19 cellular contexts compared by ENCODE assay signal in genomic region chr1:3672231-3672970, GRCh38. TPM values are rescaled to one million over a fixed set of nuclear protein-coding genes. Genes with fewer than 3 reads are reported as not detected.
DNase-seq lines count a peak whose midpoint lies in the region; ATAC-seq, FAIRE-seq and TF ChIP-seq lines count a peak whose summit lies in the region.
"Had no signal": no experiment of that assay in that cellular context is flagged by ENCODE, and none has a peak within 500 bp of the region (broad histone marks: within the 10 kb centered on the region; RNA-seq: fewer than 3 reads in every experiment).

No MANE protein-coding gene starts in this region.

- POLR2A ChIA-PET in PC-9 (lab: Charles Lee; ENCODE audit: unreplicated experiment) = no interaction called here

- no peaks in the 10 kb centered on the region for H3K9me2 ChIP-seq in PC-9 (ENCODE audit: insufficient read depth)

- TF ChIP-seq POLR2A in GM12892 (IDR thresholded peaks at IDR 0.05; ENCODE audit: low read depth, low read length) = no peak

- DNase-seq in GM12892 (ENCODE audit: insufficient read length) (no peak), PC-9 (peak in 1 of 2 experiments; percentile 26), cardiac septum (ENCODE audit: low spot score) (peak; percentile 41), NCI-H774 (lab: John Stamatoyannopoulos, UW) (no peak)
- DNase-seq in stimulated activated effector memory CD8-positive, alpha-beta T cell treated with anti-CD3 and anti-CD28 coated beads, Interleukin-12 subunit alpha, Interleukin-12 subunit beta, amount 100 ng/mL, for 72 hours (ENCODE audit: low spot score in 2 of 2) = no peak
- no peak for DNase-seq in effector CD4-positive, alpha-beta T cell
- DNase-seq: activated CD4-positive, alpha-beta T cell treated with anti-CD3 and anti-CD28 coated beads for 4 hours; H9; immature natural killer cell; NCI-H1417 treated with DMSO at 0.1 percent for 48 hours; NCI-H524 treated with DMSO at 0.1 percent for 48 hours; SHP77 had no signal

- no peak overlapping the region for H3K4me3 ChIP-seq in PC-9
- H3K4me3 ChIP-seq: thoracic aorta had no signal

- CTCF ChIA-PET in PC-9 (lab: Charles Lee) = no interaction called here

- no peaks in the 10 kb centered on the region for H3K9me3 ChIP-seq in PC-9 (ENCODE audit: insufficient read depth, low read depth)
- H3K9me3 ChIP-seq: thoracic aorta had no signal

- H3K4me1 ChIP-seq in PC-9 (replicated peaks; ENCODE audit: insufficient read depth) = peaks cover 24% of the 10 kb centered on the region

- no TSS peak for BruUV-seq in PC-9 (replicated peaks; lab: Mats Ljungman, UMichigan)

- no peaks in the 10 kb centered on the region for H3K27me3 ChIP-seq in PC-9 (ENCODE audit: insufficient read depth, low read depth)

- H3K36me3 Mint-ChIP-seq in stimulated activated effector memory CD8-positive, alpha-beta T cell treated with anti-CD3 and anti-CD28 coated beads, Interleukin-12 subunit alpha, Interleukin-12 subunit beta, amount 100 ng/mL, for 72 hours = no peaks in the 10 kb centered on the region
- H3K36me3 Mint-ChIP-seq: immature natural killer cell had no signal

- peaks cover 40% of the 10 kb centered on the region for H3K4me1 Mint-ChIP-seq in stimulated activated effector memory CD8-positive, alpha-beta T cell treated with anti-CD3 and anti-CD28 coated beads, Interleukin-12 subunit alpha, Interleukin-12 subunit beta, amount 100 ng/mL, for 72 hours
- H3K4me1 Mint-ChIP-seq: immature natural killer cell had no signal

- ATAC-seq in stimulated activated effector memory CD8-positive, alpha-beta T cell treated with anti-CD3 and anti-CD28 coated beads, Interleukin-12 subunit alpha, Interleukin-12 subunit beta, amount 100 ng/mL, for 72 hours = no peak
- no peak for ATAC-seq in GM18873 (IDR thresholded peaks at IDR 0.05; ENCODE audit: low FRiP score, unreplicated experiment)

- no peak overlapping the region for H2AFZ ChIP-seq in PC-9

- peak overlapping the region; percentile 46 for H3K4me3 Mint-ChIP-seq in stimulated activated effector memory CD8-positive, alpha-beta T cell treated with anti-CD3 and anti-CD28 coated beads, Interleukin-12 subunit alpha, Interleukin-12 subunit beta, amount 100 ng/mL, for 72 hours
- H3K4me3 Mint-ChIP-seq: dendritic cell treated with granulocyte-macrophage colony-stimulating factor and Interleukin-4, amounts not matched to agents 40 ng/mL and 50 ng/mL, for 4 days; H9; immature natural killer cell had no signal

- intact Hi-C loops in PC-9 (cut with micrococcal nuclease; ENCODE audit: unreplicated experiment) = no loop called here
- intact Hi-C loops in cardiac septum (cut with DNase I) = no loop called here

- TF ChIP-seq CTCF in PC-9 (conservative IDR thresholded peaks at IDR 0.05) = no peak

- FAIRE-seq in GM12892 (lab: Jason Lieb, UNC) = peak; percentile 17
- FAIRE-seq: bronchial epithelial cell, TTC549 had no signal

- no peaks in the 10 kb centered on the region for H3K36me3 ChIP-seq in PC-9 (ENCODE audit: low read depth)
- H3K36me3 ChIP-seq: thoracic aorta had no signal

- H3K27ac ChIP-seq in PC-9 = no peak overlapping the region
- H3K27ac ChIP-seq: thoracic aorta had no signal

- no peaks in the 10 kb centered on the region for H3K79me2 ChIP-seq in PC-9 (ENCODE audit: low read depth)

- H3K9me3 Mint-ChIP-seq in stimulated activated effector memory CD8-positive, alpha-beta T cell treated with anti-CD3 and anti-CD28 coated beads, Interleukin-12 subunit alpha, Interleukin-12 subunit beta, amount 100 ng/mL, for 72 hours = no peaks in the 10 kb centered on the region
- H3K9me3 Mint-ChIP-seq: dendritic cell treated with granulocyte-macrophage colony-stimulating factor and Interleukin-4, amounts not matched to agents 40 ng/mL and 50 ng/mL, for 4 days; H9; immature natural killer cell had no signal

- peak overlapping the region; percentile 46; the same call in 1 of the 2 replicates for H3K4me2 ChIP-seq in PC-9

- H4K20me1 ChIP-seq in PC-9 (ENCODE audit: insufficient read depth) = no peaks in the 10 kb centered on the region; the same call in 1 of the 2 replicates

- H3K27ac Mint-ChIP-seq in stimulated activated effector memory CD8-positive, alpha-beta T cell treated with anti-CD3 and anti-CD28 coated beads, Interleukin-12 subunit alpha, Interleukin-12 subunit beta, amount 100 ng/mL, for 72 hours = no peak overlapping the region
- H3K27ac Mint-ChIP-seq: dendritic cell treated with granulocyte-macrophage colony-stimulating factor and Interleukin-4, amounts not matched to agents 40 ng/mL and 50 ng/mL, for 4 days; H9 had no signal

- H3F3A ChIP-seq in PC-9 (ENCODE audit: insufficient read depth, low read depth) = peaks cover 8% of the 10 kb centered on the region; the same call in 1 of the 2 replicates

RNA-seq across cellular contexts. Expression of gene TP73, which starts 20.1 kb away (rescaled TPM):
- polyA plus RNA-seq in GM12892 (2012; ENCODE audit: missing spikeins) = 5.7 TPM
- total RNA-seq in PC-9 (2021) (6.2 and 6.9 TPM in 2 replicates), cardiac septum (0.30 TPM)
- total RNA-seq: fibroblast of villous mesenchyme, omental fat pad, thoracic aorta had no signal
- polyA plus RNA-seq: immature natural killer cell had no signal

RNA-seq across cellular contexts. Expression of gene WRAP73, which starts 22.5 kb away (rescaled TPM):
- polyA plus RNA-seq in GM12892 (2012; ENCODE audit: missing spikeins) = 18.5 TPM
- 23.8 and 25.5 TPM in 2 replicates for total RNA-seq in PC-9 (2021)
- 14.3 TPM for total RNA-seq in cardiac septum

RNA-seq across cellular contexts. Expression of gene TPRG1L, which starts 47.6 kb away (rescaled TPM):
- polyA plus RNA-seq in GM12892 (2012; ENCODE audit: missing spikeins) = 11.4 TPM
- total RNA-seq in PC-9 (2021) = 41.4 and 44.9 TPM in 2 replicates
- total RNA-seq in cardiac septum = 44.3 TPM
